ENCODE assay signal across 1 cellular context in the genomic region with DNA sequence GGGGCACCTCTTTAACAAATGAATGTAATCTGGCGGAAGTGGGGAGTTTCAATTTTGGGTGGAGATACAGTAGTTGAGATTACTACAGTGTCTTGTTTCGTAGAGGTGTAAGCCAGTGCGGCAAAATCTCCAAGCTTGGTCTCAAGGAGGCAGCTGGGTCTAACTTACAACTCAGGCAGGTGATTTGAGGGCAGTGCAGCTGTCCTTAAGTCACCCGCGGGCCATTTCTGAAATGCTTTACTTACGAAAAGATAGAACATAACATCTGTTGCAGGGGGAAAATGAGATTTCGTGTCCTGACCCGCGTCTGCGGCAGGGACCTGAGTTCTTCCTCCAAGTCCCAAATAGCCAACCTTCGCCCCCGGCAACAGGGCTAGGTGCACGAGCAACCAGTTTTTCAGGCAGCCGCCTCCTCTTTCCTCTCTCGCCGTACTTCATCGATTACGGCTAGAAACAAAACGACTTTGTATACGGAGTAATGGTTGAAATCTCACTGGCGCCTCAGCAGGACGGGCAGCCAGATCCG.
TF ChIP-seq lines count a peak whose summit lies in the region.

No MANE protein-coding gene starts in this region.

TF ChIP-seq in K562, 482 proteins besides CTCF, POLR2A, EP300 and RAD21 (continued from another document and continues in another):
- TF ChIP-seq ZBTB40 (IDR thresholded peaks at IDR 0.05) (no peak; the same call in 1 of the 2 replicates), ZBTB40 (CRISPR knock-in tag; IDR thresholded peaks at IDR 0.05) (no peak), POLR2H (tag; IDR thresholded peaks at IDR 0.05; ENCODE audit: low read depth) (no peak), MGA (IDR thresholded peaks at IDR 0.05) (peak; percentile 19; the same call in 1 of the 2 replicates), POLR2B (IDR thresholded peaks at IDR 0.05; ENCODE audit: low read depth, partially characterized antibody) (peak; percentile 73), EP400 (IDR thresholded peaks at IDR 0.05) (peak; percentile 59; the same call in 1 of the 2 replicates), SMARCC2 (IDR thresholded peaks at IDR 0.05; ENCODE audit: low read depth) (peak; percentile 33; the same call in 1 of the 2 replicates), RHOXF2B (CRISPR knock-in tag; conservative IDR thresholded peaks at IDR 0.05) (0 out of 2 replicates have a peak, but pooled peaks have one; percentile 34), ELF2 (CRISPR knock-in tag; IDR thresholded peaks at IDR 0.05) (0 out of 2 replicates have a peak, but pooled peaks have one; percentile 42), LEF1 (IDR thresholded peaks at IDR 0.05) (no peak; the same call in 1 of the 2 replicates), ELF4 (CRISPR knock-in tag; IDR thresholded peaks at IDR 0.05) (0 out of 2 replicates have a peak, but pooled peaks have one; percentile 2), TAF9B (IDR thresholded peaks at IDR 0.05; ENCODE audit: partially characterized antibody) (peak; percentile 51), RBM39 (optimal IDR thresholded peaks at IDR 0.05; ENCODE audit: low read depth, low read length) (no peak), PML (IDR thresholded peaks at IDR 0.05; ENCODE audit: low read length) (0 out of 2 replicates have a peak, but pooled peaks have one; percentile 36), HNRNPLL (IDR thresholded peaks at IDR 0.05; ENCODE audit: low read depth, low read length, poor library complexity, severe bottlenecking) (peak; percentile 41), FIP1L1 (IDR thresholded peaks at IDR 0.05; ENCODE audit: low read depth, low read length, poor library complexity, severe bottlenecking) (no peak), ZKSCAN1 (IDR thresholded peaks at IDR 0.05; ENCODE audit: low read depth, low read length) (0 out of 2 replicates have a peak, but pooled peaks have one; percentile 8), ZNF584 (CRISPR knock-in tag; IDR thresholded peaks at IDR 0.05; ENCODE audit: low read depth) (0 out of 2 replicates have a peak, but pooled peaks have one; percentile 25), PHF8 (IDR thresholded peaks at IDR 0.05; ENCODE audit: borderline replicate concordance, low read length) (peak; percentile 60; the same call in 1 of the 2 replicates), PKNOX1 (IDR thresholded peaks at IDR 0.05) (no peak), THRA (IDR thresholded peaks at IDR 0.05) (peak; percentile 76), IRF9 (tag; IDR thresholded peaks at IDR 0.05) (0 out of 2 replicates have a peak, but pooled peaks have one; percentile 22), POLR3A (IDR thresholded peaks at IDR 0.05; ENCODE audit: borderline replicate concordance, extremely low read depth, insufficient read depth, insufficient read length) (no peak), KLF13 (tag; IDR thresholded peaks at IDR 0.05; ENCODE audit: borderline replicate concordance, low read depth) (0 out of 2 replicates have a peak, but pooled peaks have one; percentile 6), POU5F1 (IDR thresholded peaks at IDR 0.05; ENCODE audit: borderline replicate concordance, low read depth, low read length, partially characterized antibody) (no peak), ZNF644 (tag; IDR thresholded peaks at IDR 0.05; ENCODE audit: low read depth) (no peak), TCF15 (CRISPR knock-in tag; IDR thresholded peaks at IDR 0.05) (no peak)
